ENCODE assay signal across 23 cellular contexts in genomic region chr7:45652630-45653029, GRCh38.
A peak's percentile ranks its signal among the peaks of the same experiment; 100 is the strongest.
DNase-seq lines count a peak whose midpoint lies in the region; ATAC-seq and TF ChIP-seq lines count a peak whose summit lies in the region.
"Had no signal": no experiment of that assay in that cellular context is flagged by ENCODE, and none has a peak within 500 bp of the region (broad histone marks: within the 10 kb centered on the region; RNA-seq: fewer than 3 reads in every experiment).

No MANE protein-coding gene starts in this region.

- H3K79me2 ChIP-seq in SK-N-SH (ENCODE audit: insufficient read depth) = no peaks in the 10 kb centered on the region

- H3K27ac Mint-ChIP-seq in osteocyte (ENCODE audit: unreplicated experiment) = no peak overlapping the region
- H3K27ac Mint-ChIP-seq in activated CD8-positive, alpha-beta T cell treated with anti-CD3 and anti-CD28 coated beads, Interleukin-2, amount 10 ng/mL, durations not matched to agents 7 days and 5 days = no peak overlapping the region
- H3K27ac Mint-ChIP-seq: B cell; CD4-positive, CD25-positive, alpha-beta regulatory T cell; CD8-positive, alpha-beta T cell had no signal

- DNase-seq in activated CD8-positive, alpha-beta memory T cell treated with anti-CD3 and anti-CD28 coated beads for 24 hours = peak; percentile 32
- DNase-seq in activated CD8-positive, alpha-beta memory T cell treated with anti-CD3 and anti-CD28 coated beads, Interleukin-2, amount 50 U/mL, for 48 hours = no peak
- DNase-seq in AG20443 (ENCODE audit: low spot score) (peak; percentile 5), osteocyte (ENCODE audit: extremely low spot score, unreplicated experiment) (peak; percentile 30), SK-N-SH (no peak)
- no peak for DNase-seq in activated CD8-positive, alpha-beta T cell treated with anti-CD3 and anti-CD28 coated beads, Interleukin-2, amount 10 ng/mL, durations not matched to agents 7 days and 5 days
- DNase-seq: 8988T; ACHN; Caco-2; CD4-positive, CD25-positive, alpha-beta regulatory T cell; CD8-positive, alpha-beta T cell; DMS 273 treated with DMSO at 0.1 percent for 48 hours; DMS79; EL; GDM1; GM23248; H7; HCEC 1CT had no signal

- H3F3A ChIP-seq in SK-N-SH (replicated peaks; ENCODE audit: insufficient read depth) = no peaks in the 10 kb centered on the region

- H3K9ac ChIP-seq in SK-N-SH = no peak overlapping the region
- H3K9ac ChIP-seq: BLaER1, GM23248 had no signal

- H4K20me1 ChIP-seq in SK-N-SH (ENCODE audit: insufficient read depth) = no peaks in the 10 kb centered on the region
- H4K20me1 ChIP-seq: BLaER1 had no signal

- H3K9me3 ChIP-seq in SK-N-SH = no peaks in the 10 kb centered on the region
- H3K9me3 ChIP-seq: A549, BLaER1, Caco-2 had no signal

- no peak overlapping the region for H3K4me3 ChIP-seq in SK-N-SH (ENCODE audit: low read depth in 2 of 2, low read length in 1 of 2)
- H3K4me3 ChIP-seq: A549, BLaER1, GM12878, GM23248 had no signal

- no peak overlapping the region for H3K4me2 ChIP-seq in SK-N-SH
- H3K4me2 ChIP-seq: A549, BLaER1 had no signal

- ATAC-seq in activated CD8-positive, alpha-beta T cell treated with anti-CD3 and anti-CD28 coated beads, Interleukin-2, amount 10 ng/mL, durations not matched to agents 7 days and 5 days = no peak
- ATAC-seq: A549; CD8-positive, alpha-beta T cell; GM12878 had no signal

- no peaks in the 10 kb centered on the region for H3K27me3 ChIP-seq in SK-N-SH (ENCODE audit: insufficient read depth)
- H3K27me3 ChIP-seq: BLaER1 had no signal

- no peak for TF ChIP-seq RAD21 in SK-N-SH (IDR thresholded peaks at IDR 0.05; ENCODE audit: low read length)

- no peaks in the 10 kb centered on the region for H3K4me1 Mint-ChIP-seq in osteocyte (ENCODE audit: unreplicated experiment)
- H3K4me1 Mint-ChIP-seq in activated CD8-positive, alpha-beta T cell treated with anti-CD3 and anti-CD28 coated beads, Interleukin-2, amount 10 ng/mL, durations not matched to agents 7 days and 5 days (ENCODE audit: low read depth) = peaks cover 6% of the 10 kb centered on the region
- H3K4me1 Mint-ChIP-seq: B cell; CD4-positive, CD25-positive, alpha-beta regulatory T cell had no signal

- no peaks in the 10 kb centered on the region for H3K9me3 Mint-ChIP-seq in osteocyte (ENCODE audit: unreplicated experiment)
- H3K9me3 Mint-ChIP-seq in activated CD8-positive, alpha-beta T cell treated with anti-CD3 and anti-CD28 coated beads, Interleukin-2, amount 10 ng/mL, durations not matched to agents 7 days and 5 days (ENCODE audit: insufficient read depth) = no peaks in the 10 kb centered on the region
- H3K9me3 Mint-ChIP-seq: CD8-positive, alpha-beta T cell had no signal

- no peak overlapping the region for H2AFZ ChIP-seq in SK-N-SH (ENCODE audit: low read depth)
- H2AFZ ChIP-seq: GM23248 had no signal

- POLR2A ChIA-PET in activated CD8-positive, alpha-beta T cell treated with anti-CD3 and anti-CD28 coated beads, Interleukin-2, amount 10 ng/mL, durations not matched to agents 7 days and 5 days (lab: Charles Lee) = no interaction called here
- POLR2A ChIA-PET in SK-N-SH (lab: Yijun Ruan, JAX) = no interaction called here

- no peak for TF ChIP-seq EP300 in SK-N-SH (IDR thresholded peaks at IDR 0.05; ENCODE audit: borderline replicate concordance in 1 of 2, low read depth in 1 of 2, low read length in 1 of 2)

- no peak overlapping the region for H3K4me3 Mint-ChIP-seq in osteocyte (ENCODE audit: unreplicated experiment)
- no peak overlapping the region for H3K4me3 Mint-ChIP-seq in activated CD8-positive, alpha-beta T cell treated with anti-CD3 and anti-CD28 coated beads, Interleukin-2, amount 10 ng/mL, durations not matched to agents 7 days and 5 days
- H3K4me3 Mint-ChIP-seq: B cell; CD4-positive, CD25-positive, alpha-beta regulatory T cell; CD8-positive, alpha-beta T cell had no signal

- CTCF ChIA-PET in activated CD8-positive, alpha-beta T cell treated with anti-CD3 and anti-CD28 coated beads, Interleukin-2, amount 10 ng/mL, durations not matched to agents 7 days and 5 days (lab: Charles Lee) = interaction anchor here (1.1 kb wide), 1 partner anchor 11 kb away, joined by 4 read pairs; no protein-coding TSS in a partner anchor
- CTCF ChIA-PET in SK-N-SH (lab: Yijun Ruan, JAX) = no interaction called here

- H3K36me3 Mint-ChIP-seq in osteocyte (ENCODE audit: unreplicated experiment) = no peaks in the 10 kb centered on the region
- no peaks in the 10 kb centered on the region for H3K36me3 Mint-ChIP-seq in activated CD8-positive, alpha-beta T cell treated with anti-CD3 and anti-CD28 coated beads, Interleukin-2, amount 10 ng/mL, durations not matched to agents 7 days and 5 days (ENCODE audit: low read depth)
- H3K36me3 Mint-ChIP-seq: CD4-positive, CD25-positive, alpha-beta regulatory T cell; CD8-positive, alpha-beta T cell had no signal

- TF ChIP-seq CTCF in osteocyte (IDR thresholded peaks at IDR 0.05) = no peak
- TF ChIP-seq CTCF in SK-N-SH (IDR thresholded peaks at IDR 0.05) = no peak

- 27% methylated on average over 2 of the region's 2 CpGs for WGBS in SK-N-SH (ENCODE audit: low lambda C conversion rate)

- H3K27me3 Mint-ChIP-seq in osteocyte (ENCODE audit: unreplicated experiment) = no peaks in the 10 kb centered on the region
- no peaks in the 10 kb centered on the region for H3K27me3 Mint-ChIP-seq in activated CD8-positive, alpha-beta T cell treated with anti-CD3 and anti-CD28 coated beads, Interleukin-2, amount 10 ng/mL, durations not matched to agents 7 days and 5 days (ENCODE audit: low read depth)
- H3K27me3 Mint-ChIP-seq: B cell had no signal

- no peak overlapping the region for H3K27ac ChIP-seq in SK-N-SH (ENCODE audit: low read depth in 2 of 2, low read length in 1 of 2)
- H3K27ac ChIP-seq: A549, BLaER1, C4-2B, GM23248 had no signal

- H3K9me2 ChIP-seq in SK-N-SH = no peaks in the 10 kb centered on the region

- H3K36me3 ChIP-seq in SK-N-SH (replicated peaks in 1 of 2; ENCODE audit: control insufficient read depth in 1 of 2, insufficient read depth in 2 of 2, low read length in 1 of 2) = no peaks in the 10 kb centered on the region
- H3K36me3 ChIP-seq: BLaER1 had no signal

- H3K4me1 ChIP-seq in SK-N-SH (ENCODE audit: control insufficient read depth in 1 of 2, insufficient read depth in 2 of 2, low read depth in 1 of 2, low read length in 1 of 2) = peaks cover 0 to 22% of the 10 kb centered on the region in 2 experiments; a peak in 1 of 4 replicates
- H3K4me1 ChIP-seq: A549 had no signal

TF ChIP-seq in SK-N-SH, 30 proteins besides CTCF, POLR2A, EP300 and RAD21 (continues in another document):
- TF ChIP-seq NRF1 (IDR thresholded peaks at IDR 0.05; ENCODE audit: low read depth, low read length) (no peak), GABPA (IDR thresholded peaks at IDR 0.05; ENCODE audit: low read depth) (no peak), RCOR1 (IDR thresholded peaks at IDR 0.05; ENCODE audit: low read length) (no peak), JUND (IDR thresholded peaks at IDR 0.05) (no peak), NFIC (IDR thresholded peaks at IDR 0.05; ENCODE audit: borderline replicate concordance) (no peak), MXI1 (IDR thresholded peaks at IDR 0.05; ENCODE audit: low read depth, low read length) (no peak), FOSL2 (IDR thresholded peaks at IDR 0.05; ENCODE audit: borderline replicate concordance, low read depth) (no peak), YY1 (IDR thresholded peaks at IDR 0.05; ENCODE audit: low read depth) (no peak), TEAD4 (IDR thresholded peaks at IDR 0.05; ENCODE audit: borderline replicate concordance, insufficient read depth) (no peak), ELF1 (IDR thresholded peaks at IDR 0.05) (no peak), TCF12 (IDR thresholded peaks at IDR 0.05) (no peak), RXRA (IDR thresholded peaks at IDR 0.05; ENCODE audit: borderline replicate concordance, low read depth) (no peak), FOXJ3 (CRISPR knock-in tag; IDR thresholded peaks at IDR 0.05) (no peak), FOXM1 (IDR thresholded peaks at IDR 0.05; ENCODE audit: low read depth) (no peak)
- TF ChIP-seq, protein P1, sequence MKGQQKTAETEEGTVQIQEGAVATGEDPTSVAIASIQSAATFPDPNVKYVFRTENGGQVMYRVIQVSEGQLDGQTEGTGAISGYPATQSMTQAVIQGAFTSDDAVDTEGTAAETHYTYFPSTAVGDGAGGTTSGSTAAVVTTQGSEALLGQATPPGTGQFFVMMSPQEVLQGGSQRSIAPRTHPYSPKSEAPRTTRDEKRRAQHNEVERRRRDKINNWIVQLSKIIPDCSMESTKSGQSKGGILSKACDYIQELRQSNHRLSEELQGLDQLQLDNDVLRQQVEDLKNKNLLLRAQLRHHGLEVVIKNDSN (IDR thresholded peaks at IDR 0.05; ENCODE audit: borderline replicate concordance, low read depth) = no peak
- TF ChIP-seq, protein P2, sequence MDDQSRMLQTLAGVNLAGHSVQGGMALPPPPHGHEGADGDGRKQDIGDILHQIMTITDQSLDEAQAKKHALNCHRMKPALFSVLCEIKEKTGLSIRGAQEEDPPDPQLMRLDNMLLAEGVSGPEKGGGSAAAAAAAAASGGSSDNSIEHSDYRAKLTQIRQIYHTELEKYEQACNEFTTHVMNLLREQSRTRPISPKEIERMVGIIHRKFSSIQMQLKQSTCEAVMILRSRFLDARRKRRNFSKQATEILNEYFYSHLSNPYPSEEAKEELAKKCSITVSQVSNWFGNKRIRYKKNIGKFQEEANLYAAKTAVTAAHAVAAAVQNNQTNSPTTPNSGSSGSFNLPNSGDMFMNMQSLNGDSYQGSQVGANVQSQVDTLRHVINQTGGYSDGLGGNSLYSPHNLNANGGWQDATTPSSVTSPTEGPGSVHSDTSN (IDR thresholded peaks at IDR 0.05) = no peak
- TF ChIP-seq, protein P3, sequence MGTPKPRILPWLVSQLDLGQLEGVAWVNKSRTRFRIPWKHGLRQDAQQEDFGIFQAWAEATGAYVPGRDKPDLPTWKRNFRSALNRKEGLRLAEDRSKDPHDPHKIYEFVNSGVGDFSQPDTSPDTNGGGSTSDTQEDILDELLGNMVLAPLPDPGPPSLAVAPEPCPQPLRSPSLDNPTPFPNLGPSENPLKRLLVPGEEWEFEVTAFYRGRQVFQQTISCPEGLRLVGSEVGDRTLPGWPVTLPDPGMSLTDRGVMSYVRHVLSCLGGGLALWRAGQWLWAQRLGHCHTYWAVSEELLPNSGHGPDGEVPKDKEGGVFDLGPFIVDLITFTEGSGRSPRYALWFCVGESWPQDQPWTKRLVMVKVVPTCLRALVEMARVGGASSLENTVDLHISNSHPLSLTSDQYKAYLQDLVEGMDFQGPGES (IDR thresholded peaks at IDR 0.05; ENCODE audit: low read depth, low read length) = no peak

Comparison
In these comparisons a context has a peak if more than half of its experiments do, and no peak if none do; other contexts are left out.
1. DNase-seq: peak in activated CD8-positive, alpha-beta memory T cell treated with anti-CD3 and anti-CD28 coated beads for 24 hours (single experiment), AG20443 (single experiment) and osteocyte (single experiment); none in activated CD8-positive, alpha-beta memory T cell treated with anti-CD3 and anti-CD28 coated beads, Interleukin-2, amount 50 U/mL, for 48 hours (single experiment), activated CD8-positive, alpha-beta T cell treated with anti-CD3 and anti-CD28 coated beads, Interleukin-2, amount 10 ng/mL, durations not matched to agents 7 days and 5 days (single experiment) and SK-N-SH (single experiment).